17 cellular contexts compared by ENCODE assay signal in genomic region chr1:162660598-162660997, GRCh38.
"Had no signal": no experiment of that assay in that cellular context is flagged by ENCODE, and none has a peak within 500 bp of the region (broad histone marks: within the 10 kb centered on the region; RNA-seq: fewer than 3 reads in every experiment).

No MANE protein-coding gene starts in this region.

- H3K27ac ChIP-seq: brain microvascular endothelial cell, gastroesophageal sphincter, heart left ventricle, ovary, right lobe of liver, upper lobe of right lung had no signal

- DNase-seq: activated CD4-positive, alpha-beta memory T cell treated with anti-CD3 and anti-CD28 coated beads, Interleukin-2, amount 10 ng/mL, durations not matched to agents 7 days and 5 days; activated CD4-positive, alpha-beta T cell treated with anti-CD3 and anti-CD28 coated beads for 48 hours; activated CD4-positive, CD25-positive, alpha-beta regulatory T cell; activated CD8-positive, alpha-beta memory T cell treated with anti-CD3 and anti-CD28 coated beads, Interleukin-2, amount 10 ng/mL, durations not matched to agents 7 days and 5 days; activated naive CD4-positive, alpha-beta T cell treated with anti-CD3 and anti-CD28 coated beads for 36 hours; brain microvascular endothelial cell; central memory CD4-positive, alpha-beta T cell; erythroblast; heart left ventricle; immature natural killer cell; mesendoderm; naive thymus-derived CD8-positive, alpha-beta T cell; ovary; right lobe of liver; stimulated activated naive B cell treated with anti-CD40 and anti-IgM and Interleukin-4, amounts not matched to agents 10 μg/mL and 1 μg/mL and 100 μg/mL, for 72 hours; upper lobe of right lung had no signal

- H3K4me3 ChIP-seq: gastroesophageal sphincter, heart left ventricle, ovary, right lobe of liver, upper lobe of right lung had no signal
